In the genomic region with DNA sequence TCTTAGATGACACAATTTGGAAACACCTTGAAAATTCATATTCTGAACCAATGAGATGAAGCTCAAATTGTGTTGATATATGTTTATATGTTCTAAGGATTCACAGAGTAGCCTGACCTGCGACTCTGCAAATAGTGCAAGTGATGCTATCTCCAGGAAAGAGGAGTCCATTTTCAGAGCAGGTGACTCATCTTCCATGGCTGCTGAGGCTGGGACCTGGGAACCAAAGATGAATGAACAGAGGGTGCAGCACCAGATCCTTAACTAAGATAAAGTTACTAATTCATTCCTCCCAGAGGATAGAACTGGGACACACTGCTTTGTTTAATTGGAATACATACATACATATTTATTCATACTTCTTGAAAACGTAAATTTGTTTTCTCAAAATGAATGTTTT, we compare ENCODE assay signal across 15 cellular contexts.
DNase-seq lines count a peak whose midpoint lies in the region; ATAC-seq and TF ChIP-seq lines count a peak whose summit lies in the region.
"Had no signal": no experiment of that assay in that cellular context is flagged by ENCODE, and none has a peak within 500 bp of the region (broad histone marks: within the 10 kb centered on the region; RNA-seq: fewer than 3 reads in every experiment).

No MANE protein-coding gene starts in this region.

- no peak overlapping the region for H3K4me3 ChIP-seq in kidney epithelial cell (ENCODE audit: low read depth, low read length)
- H3K4me3 ChIP-seq: Peyer's patch, suprapubic skin had no signal

- TF ChIP-seq CTCF in kidney epithelial cell (IDR thresholded peaks at IDR 0.05; ENCODE audit: insufficient read depth, low read length, poor library complexity, severe bottlenecking), result no peak

- DNase-seq in Caki2 (ENCODE audit: low read depth) (peak; percentile 67), HT-29 (ENCODE audit: low spot score) (peak; percentile 76), SW480 (ENCODE audit: low spot score) (peak; percentile 49), kidney epithelial cell (ENCODE audit: low read depth) (peak; percentile 48), NCI-H1436 treated with DMSO at 0.1 percent for 48 hours (lab: John Stamatoyannopoulos, UW) (no peak), NCI-H187 treated with DMSO at 0.1 percent for 48 hours (lab: John Stamatoyannopoulos, UW) (no peak), GM03348 (ENCODE audit: low spot score) (no peak)
- DNase-seq: activated CD4-positive, alpha-beta T cell treated with anti-CD3 and anti-CD28 coated beads for 36 hours; activated T-cell treated with anti-CD3 and anti-CD28 coated beads for 4 hours; AML-193; NCI-H1105 treated with DMSO at 0.1 percent for 48 hours; NCI-H524 treated with DMSO at 0.1 percent for 48 hours; Peyer's patch had no signal

- ATAC-seq in GM21526 (IDR thresholded peaks at IDR 0.05; ENCODE audit: low FRiP score, unreplicated experiment), result no peak
- ATAC-seq: activated CD4-positive, alpha-beta T cell treated with anti-CD3 and anti-CD28 coated beads for 36 hours had no signal

- H3K36me3 ChIP-seq in kidney epithelial cell (ENCODE audit: control insufficient read depth, insufficient read depth, low read length), result no peaks in the 10 kb centered on the region
- H3K36me3 ChIP-seq: Peyer's patch, suprapubic skin had no signal

- in situ Hi-C loops in Caki2 (cut with HindIII; ENCODE audit: low pct_unique_long_range_greater_than_20kb, low sequenced_read_pairs), result no loop called here

- no peaks in the 10 kb centered on the region for H3K27me3 ChIP-seq in kidney epithelial cell (ENCODE audit: control insufficient read depth, insufficient read depth, low read length)
- H3K27me3 ChIP-seq: Peyer's patch, suprapubic skin had no signal

Comparison
In these comparisons a context has a peak if more than half of its experiments do, and no peak if none do; other contexts are left out.
1. DNase-seq: peak in Caki2 (single experiment), HT-29 (single experiment), SW480 (single experiment) and kidney epithelial cell (single experiment); none in NCI-H1436 treated with DMSO at 0.1 percent for 48 hours (single experiment), NCI-H187 treated with DMSO at 0.1 percent for 48 hours (single experiment) and GM03348 (single experiment).